Comparison of ENCODE assay signal across 21 cellular contexts in genomic region chr2:144912206-144912605, GRCh38.
DNase-seq lines count a peak whose midpoint lies in the region; ATAC-seq and TF ChIP-seq lines count a peak whose summit lies in the region.
"Had no signal": no experiment of that assay in that cellular context is flagged by ENCODE, and none has a peak within 500 bp of the region (broad histone marks: within the 10 kb centered on the region; RNA-seq: fewer than 3 reads in every experiment).

No MANE protein-coding gene starts in this region.

- no peak overlapping the region for H3K9ac ChIP-seq in adipocyte (ENCODE audit: low read length)
- H3K9ac ChIP-seq: BLaER1 had no signal

- peak; percentile 13 for DNase-seq in AG10803 (ENCODE audit: low read depth)
- peak; percentile 66 for DNase-seq in EH (ENCODE audit: low read depth)
- peak; percentile 1 for DNase-seq in adipocyte (ENCODE audit: low read depth)
- DNase-seq in medulla oblongata (ENCODE audit: extremely low spot score), result no peak
- no peak for DNase-seq in activated CD4-positive, alpha-beta T cell treated with anti-CD3 and anti-CD28 coated beads, Interleukin-2, amount 50 U/mL, for 48 hours
- DNase-seq: 8988T; ACHN; Caco-2; CD4-positive, CD25-positive, alpha-beta regulatory T cell; CD8-positive, alpha-beta T cell; DMS153; DND-41; EL; GDM1; H9 had no signal

- H3K9me3 ChIP-seq in adipocyte (ENCODE audit: control insufficient read depth, low read length), result no peaks in the 10 kb centered on the region
- H3K9me3 ChIP-seq: BLaER1, Caco-2 had no signal

- no peaks in the 10 kb centered on the region for H3K36me3 ChIP-seq in adipocyte (ENCODE audit: control insufficient read depth, insufficient read depth, low read length, severe bottlenecking)
- H3K36me3 ChIP-seq: BLaER1 had no signal

- H3K27me3 ChIP-seq in adipocyte (replicated peaks; ENCODE audit: control insufficient read depth, insufficient read depth, low read length), result no peaks in the 10 kb centered on the region
- H3K27me3 ChIP-seq: BLaER1 had no signal

- ATAC-seq in GM19395 (IDR thresholded peaks at IDR 0.05; ENCODE audit: unreplicated experiment), result no peak
- ATAC-seq: A549; CD8-positive, alpha-beta T cell; GM12878; GM23338; HCT116 had no signal

- H3K4me3 ChIP-seq in AG10803 (ENCODE audit: low read length) (no peak overlapping the region), adipocyte (ENCODE audit: low read length) (no peak overlapping the region)
- H3K4me3 ChIP-seq: A549, BLaER1, GM12878, GM23338 had no signal

- TF ChIP-seq CTCF in AG10803 (conservative IDR thresholded peaks at IDR 0.05; ENCODE audit: low read length), result no peak

- peaks cover 6% of the 10 kb centered on the region for H3K4me1 ChIP-seq in adipocyte (ENCODE audit: control insufficient read depth, insufficient read depth, low read length)
- H3K4me1 ChIP-seq: A549, Caco-2 had no signal

Comparison
In these comparisons a context has a peak if more than half of its experiments do, and no peak if none do; other contexts are left out.
1. DNase-seq: peak in AG10803 (single experiment), EH (single experiment) and adipocyte (single experiment); none in medulla oblongata (single experiment) and activated CD4-positive, alpha-beta T cell treated with anti-CD3 and anti-CD28 coated beads, Interleukin-2, amount 50 U/mL, for 48 hours (0 of 2).